8 cellular contexts compared by ENCODE assay signal in genomic region chr2:200306719-200306968, GRCh38. TPM values are rescaled to one million over a fixed set of nuclear protein-coding genes. Genes with fewer than 3 reads are reported as not detected.
A peak's percentile ranks its signal among the peaks of the same experiment; 100 is the strongest.
DNase-seq lines count a peak whose midpoint lies in the region; ATAC-seq and TF ChIP-seq lines count a peak whose summit lies in the region.

No MANE protein-coding gene starts in this region.

- in situ Hi-C loops in brain microvascular endothelial cell (cut with HindIII; ENCODE audit: low pct_ligation_motif_present, low sequenced_read_pairs), result loop anchor here (10.0 kb wide), 1 partner anchor 322 kb away; no protein-coding TSS in a partner anchor

- peak overlapping the region; percentile 58 to 91 for H3K9ac ChIP-seq in mucosa of rectum (ENCODE audit: low read depth in 1 of 2, low read length in 2 of 2)

- H3K27me3 ChIP-seq in A673 (replicated peaks; ENCODE audit: insufficient read depth, low read depth, low read length, poor library complexity) (peaks cover 11% of the 10 kb centered on the region), brain microvascular endothelial cell (replicated peaks) (no peaks in the 10 kb centered on the region), mucosa of rectum (ENCODE audit: control insufficient read depth in 2 of 2, insufficient read depth in 2 of 2, low read length in 2 of 2) (no peaks in the 10 kb centered on the region)

- peaks cover 10% of the 10 kb centered on the region for H3K4me1 ChIP-seq in A673 (ENCODE audit: insufficient read depth, low read length, poor library complexity, severe bottlenecking)
- H3K4me1 ChIP-seq in mucosa of rectum (ENCODE audit: control insufficient read depth in 2 of 2, insufficient read depth in 2 of 2, low read length in 2 of 2), result peaks cover 3 to 4% of the 10 kb centered on the region in 2 donors

- intact Hi-C loops in A673 (cut with micrococcal nuclease; ENCODE audit: unreplicated experiment), result loop anchor here (5.0 kb wide), 2 partner anchors 176 to 324 kb away; no protein-coding TSS in a partner anchor

- CTCF ChIA-PET in A673 (lab: Charles Lee), result no interaction called here

- no peak for TF ChIP-seq CTCF in A673 (conservative IDR thresholded peaks at IDR 0.05; ENCODE audit: low read depth, low read length)
- no peak for TF ChIP-seq CTCF in brain microvascular endothelial cell (IDR thresholded peaks at IDR 0.05; ENCODE audit: low read depth, low read length, missing control alignments)

- H3K27ac ChIP-seq in A673 (ENCODE audit: low read depth, low read length, poor library complexity, severe bottlenecking) (no peak overlapping the region), brain microvascular endothelial cell (peak overlapping the region; percentile 86), mucosa of rectum (ENCODE audit: low read depth in 2 of 2, low read length in 2 of 2) (peak overlapping the region; percentile 89 to 90)

- TF ChIP-seq POLR2A in GM19099 (IDR thresholded peaks at IDR 0.05; ENCODE audit: extremely low read depth, insufficient read length, low read depth), result peak; percentile 50

- BruUV-seq in A673 (replicated peaks; lab: Mats Ljungman, UMichigan), result no TSS peak

- peak overlapping the region; percentile 59 for H3K4me3 ChIP-seq in A673 (ENCODE audit: low read depth, low read length, poor library complexity, severe bottlenecking)
- peak overlapping the region; percentile 82 for H3K4me3 ChIP-seq in brain microvascular endothelial cell (ENCODE audit: low read depth, low read length)
- peak overlapping the region; percentile 73 to 81 for H3K4me3 ChIP-seq in mucosa of rectum (ENCODE audit: low read length in 2 of 2)

- DNase-seq in A673 (ENCODE audit: low spot score) (no peak), brain microvascular endothelial cell (no peak), retina (no peak), UCSD-AML1 (lab: John Stamatoyannopoulos, UW; ENCODE audit: unreplicated experiment) (no peak)
- DNase-seq in activated CD4-positive, CD25-positive, alpha-beta regulatory T cell treated with anti-CD3 and anti-CD28 coated beads, Interleukin-2, amount 50 U/mL, for 72 hours, result no peak

- H3K36me3 ChIP-seq in A673 (ENCODE audit: insufficient read depth, low read length, poor library complexity, severe bottlenecking) (no peaks in the 10 kb centered on the region), brain microvascular endothelial cell (replicated peaks) (no peaks in the 10 kb centered on the region), mucosa of rectum (ENCODE audit: control insufficient read depth in 2 of 2, insufficient read depth in 2 of 2, low read length in 2 of 2) (no peaks in the 10 kb centered on the region)

- H3K9me3 ChIP-seq in A673 (ENCODE audit: low read depth, low read length, poor library complexity, severe bottlenecking) (no peaks in the 10 kb centered on the region), mucosa of rectum (ENCODE audit: control insufficient read depth in 2 of 2, low read length in 2 of 2) (no peaks in the 10 kb centered on the region)

- POLR2A ChIA-PET in A673 (lab: Charles Lee; ENCODE audit: low non-redundant PET), result no interaction called here

- peak; percentile 52 for ATAC-seq in HG03097 (IDR thresholded peaks at IDR 0.05; ENCODE audit: low FRiP score, unreplicated experiment)

RNA-seq across cellular contexts. Expression of gene SPATS2L, which starts 0.2 kb away (rescaled TPM):
- 10.0 and 13.7 TPM in 2 replicates for total RNA-seq in A673 (2021)
